ENCODE assay signal across 11 cellular contexts in genomic region chr6:100446115-100446921, GRCh38. TPM values are rescaled to one million over a fixed set of nuclear protein-coding genes. Genes with fewer than 3 reads are reported as not detected.
DNase-seq lines count a peak whose midpoint lies in the region; ATAC-seq and TF ChIP-seq lines count a peak whose summit lies in the region.
"Had no signal": no experiment of that assay in that cellular context is flagged by ENCODE, and none has a peak within 500 bp of the region (broad histone marks: within the 10 kb centered on the region; RNA-seq: fewer than 3 reads in every experiment).

No MANE protein-coding gene starts in this region.

- in situ Hi-C loops in GM13976 (cut with MboI; ENCODE audit: low sequenced_read_pairs, unreplicated experiment): no loop called here

- no peak for ATAC-seq in GM19351 (IDR thresholded peaks at IDR 0.05; ENCODE audit: unreplicated experiment)
- no peak for ATAC-seq in GM21360 (IDR thresholded peaks at IDR 0.05; ENCODE audit: unreplicated experiment)

- TF ChIP-seq CTCF in GM13976 (IDR thresholded peaks at IDR 0.05; ENCODE audit: borderline replicate concordance, control extremely low read depth, extremely low read depth, insufficient read depth, missing control alignments) (no peak), HFFc6 (IDR thresholded peaks at IDR 0.05) (no peak; the same call in 1 of the 2 replicates), chondrocyte (IDR thresholded peaks at IDR 0.05) (no peak), nephron progenitor cell (IDR thresholded peaks at IDR 0.05) (no peak)

- DNase-seq in GM13976 (ENCODE audit: low spot score) (peak; percentile 15), HFFc6 (peak; percentile 61), chondrocyte (ENCODE audit: low spot score) (no peak), nephron progenitor cell (no peak), GOT3 (lab: John Stamatoyannopoulos, UW) (no peak)
- DNase-seq: central memory CD4-positive, alpha-beta T cell; DND-41; NCI-H2171; stimulated activated naive CD4-positive, alpha-beta T cell had no signal

- H3K27me3 Mint-ChIP-seq in HFFc6 (ENCODE audit: insufficient read depth) (peaks cover 2% of the 10 kb centered on the region; the same call in 1 of the 2 replicates), chondrocyte (ENCODE audit: low read depth) (peaks cover 1% of the 10 kb centered on the region), nephron progenitor cell (ENCODE audit: low read depth, poor library complexity) (peaks cover 6% of the 10 kb centered on the region)

- H3K4me3 Mint-ChIP-seq in HFFc6 (peak overlapping the region; percentile 79), chondrocyte (ENCODE audit: unreplicated experiment) (no peak overlapping the region), nephron progenitor cell (peak overlapping the region; percentile 21)

- peaks cover 29% of the 10 kb centered on the region for H3K36me3 Mint-ChIP-seq in HFFc6 (ENCODE audit: low read depth)
- H3K36me3 Mint-ChIP-seq in chondrocyte (ENCODE audit: low read depth): peaks cover 10% of the 10 kb centered on the region
- H3K36me3 Mint-ChIP-seq in nephron progenitor cell (ENCODE audit: low read depth): peaks cover 22% of the 10 kb centered on the region

- H3K9me3 Mint-ChIP-seq in HFFc6 (no peaks in the 10 kb centered on the region), chondrocyte (ENCODE audit: low read depth) (no peaks in the 10 kb centered on the region), nephron progenitor cell (peaks cover 3% of the 10 kb centered on the region)

- H3K27ac Mint-ChIP-seq in HFFc6 (peak overlapping the region; percentile 87), chondrocyte (ENCODE audit: unreplicated experiment) (peak overlapping the region; percentile 70), nephron progenitor cell (no peak overlapping the region)

- H3K4me1 Mint-ChIP-seq in HFFc6 (ENCODE audit: low read depth) (peaks cover 69% of the 10 kb centered on the region), chondrocyte (ENCODE audit: low read depth) (peaks cover 28% of the 10 kb centered on the region), nephron progenitor cell (peaks cover 14% of the 10 kb centered on the region)

RNA-seq across cellular contexts. Expression of gene SIM1, which starts 18.4 kb away (rescaled TPM):
- 10 to 100 TPM; 15.4 to 22.0 (median 18.2) TPM for total RNA-seq in HFFc6 (2021; fragmentation: NEBNext Ultra II Directional; extraction: Animal tissue kit (Norgen Biotek cat#: 25700))
- total RNA-seq in chondrocyte: 3.8 to 11.9 TPM (median 10.7 TPM) in 3 replicates

Comparison
In these comparisons a context has a peak if more than half of its experiments do, and no peak if none do; other contexts are left out.
1. DNase-seq: peak in GM13976 (single experiment) and HFFc6 (single experiment); none in chondrocyte (single experiment), nephron progenitor cell (single experiment) and GOT3 (single experiment).